In genomic region chr3:104992618-104993017, GRCh38 we compare ENCODE assay signal across 14 cellular contexts.
"Had no signal": no experiment of that assay in that cellular context is flagged by ENCODE, and none has a peak within 500 bp of the region (broad histone marks: within the 10 kb centered on the region; RNA-seq: fewer than 3 reads in every experiment).

No MANE protein-coding gene starts in this region.

- H2AFZ ChIP-seq: parathyroid adenoma had no signal

- H3K27me3 Mint-ChIP-seq: activated T-helper 17 cell treated with anti-CD3 and anti-CD28 coated beads, Interleukin-2, amount 50 U/mL, for 72 hours; effector memory CD8-positive, alpha-beta T cell; naive B cell had no signal

- H3K79me2 ChIP-seq: parathyroid adenoma had no signal

- ATAC-seq: activated T-helper 17 cell treated with anti-CD3 and anti-CD28 coated beads, Interleukin-2, amount 50 U/mL, for 72 hours; effector memory CD8-positive, alpha-beta T cell; gastroesophageal sphincter; stimulated activated effector memory CD8-positive, alpha-beta T cell treated with anti-CD3 and anti-CD28 coated beads, Interleukin-12 subunit alpha, Interleukin-12 subunit beta, amount 100 ng/mL, for 72 hours had no signal

- H3K27ac Mint-ChIP-seq: activated T-helper 17 cell treated with anti-CD3 and anti-CD28 coated beads, Interleukin-2, amount 50 U/mL, for 72 hours; effector memory CD8-positive, alpha-beta T cell; naive B cell; stimulated activated effector memory CD8-positive, alpha-beta T cell treated with anti-CD3 and anti-CD28 coated beads, Interleukin-12 subunit alpha, Interleukin-12 subunit beta, amount 100 ng/mL, for 72 hours; T-helper 2 cell treated with Interferon-gamma antibody and Interleukin-4, amounts not matched to agents 5 μg/mL and 100 μg/mL, for 36 hours had no signal

- H3K36me3 Mint-ChIP-seq: naive B cell; stimulated activated effector memory CD8-positive, alpha-beta T cell treated with anti-CD3 and anti-CD28 coated beads, Interleukin-12 subunit alpha, Interleukin-12 subunit beta, amount 100 ng/mL, for 72 hours had no signal

- H3K4me3 Mint-ChIP-seq: activated T-helper 17 cell treated with anti-CD3 and anti-CD28 coated beads, Interleukin-2, amount 50 U/mL, for 72 hours; effector memory CD8-positive, alpha-beta T cell; naive B cell; stimulated activated effector memory CD8-positive, alpha-beta T cell treated with anti-CD3 and anti-CD28 coated beads, Interleukin-12 subunit alpha, Interleukin-12 subunit beta, amount 100 ng/mL, for 72 hours; T-helper 2 cell treated with Interferon-gamma antibody and Interleukin-4, amounts not matched to agents 5 μg/mL and 100 μg/mL, for 36 hours had no signal

- H3K9me3 ChIP-seq: gastroesophageal sphincter, neutrophil had no signal

- H3K27ac ChIP-seq: brain microvascular endothelial cell, gastroesophageal sphincter, neutrophil, parathyroid adenoma had no signal

- H3K4me3 ChIP-seq: gastroesophageal sphincter had no signal

- DNase-seq: activated naive CD4-positive, alpha-beta T cell treated with Interleukin-2 at 50 U/mL for 16 hours; activated T-cell treated with anti-CD3 and anti-CD28 coated beads for 4 hours; anterior cingulate cortex; brain microvascular endothelial cell; dermis blood vessel endothelial cell; effector memory CD8-positive, alpha-beta T cell; islet precursor cell; naive B cell had no signal

- H3K9ac ChIP-seq: parathyroid adenoma had no signal

- H3K27me3 ChIP-seq: brain microvascular endothelial cell, gastroesophageal sphincter, neutrophil had no signal

- H3K4me1 Mint-ChIP-seq: activated T-helper 17 cell treated with anti-CD3 and anti-CD28 coated beads, Interleukin-2, amount 50 U/mL, for 72 hours; naive B cell; stimulated activated effector memory CD8-positive, alpha-beta T cell treated with anti-CD3 and anti-CD28 coated beads, Interleukin-12 subunit alpha, Interleukin-12 subunit beta, amount 100 ng/mL, for 72 hours had no signal

- H3K4me1 ChIP-seq: gastroesophageal sphincter, parathyroid adenoma had no signal

- H3K36me3 ChIP-seq: brain microvascular endothelial cell, gastroesophageal sphincter, neutrophil had no signal

- H3K9me3 Mint-ChIP-seq: activated T-helper 17 cell treated with anti-CD3 and anti-CD28 coated beads, Interleukin-2, amount 50 U/mL, for 72 hours; effector memory CD8-positive, alpha-beta T cell; stimulated activated effector memory CD8-positive, alpha-beta T cell treated with anti-CD3 and anti-CD28 coated beads, Interleukin-12 subunit alpha, Interleukin-12 subunit beta, amount 100 ng/mL, for 72 hours; T-helper 2 cell treated with Interferon-gamma antibody and Interleukin-4, amounts not matched to agents 5 μg/mL and 100 μg/mL, for 36 hours had no signal
